1 cellular context compared by ENCODE assay signal in genomic region chr12:48957141-48958048, GRCh38.
TF ChIP-seq lines count a peak whose summit lies in the region.

Gene ARF3, minus strand, starts transcription at chr12:48957487. Its CDS starts 16,392 bp downstream, at chr12:48941095.

TF ChIP-seq in K562, 482 proteins besides CTCF, POLR2A, EP300 and RAD21 (continued from another document and continues in another):
- TF ChIP-seq E4F1 (CRISPR knock-in tag; IDR thresholded peaks at IDR 0.05; ENCODE audit: borderline replicate concordance) (no peak), DLX4 (CRISPR knock-in tag; IDR thresholded peaks at IDR 0.05) (no peak), YY1 (IDR thresholded peaks at IDR 0.05; ENCODE audit: borderline replicate concordance in 1 of 3, control insufficient read depth in 1 of 3, extremely low read depth in 1 of 3, insufficient read depth in 3 of 3, insufficient read length in 1 of 3, insufficient replicate concordance in 2 of 3, low read depth in 1 of 3, low read length in 2 of 3) (peak in 1 of 3 experiments; percentile 8), CCAR2 (IDR thresholded peaks at IDR 0.05; ENCODE audit: low read depth, low read length) (no peak), PCBP2 (IDR thresholded peaks at IDR 0.05; ENCODE audit: low read depth, low read length, poor library complexity, severe bottlenecking) (no peak), PHB (CRISPR knock-in tag; IDR thresholded peaks at IDR 0.05) (no peak), ZNF707 (CRISPR knock-in tag; conservative IDR thresholded peaks at IDR 0.05) (no peak), CHD7 (IDR thresholded peaks at IDR 0.05; ENCODE audit: low read depth, low read length) (no peak), ZBED1 (IDR thresholded peaks at IDR 0.05) (peak; percentile 66; the same call in 1 of the 2 replicates), ELF4 (CRISPR knock-in tag; IDR thresholded peaks at IDR 0.05) (no peak), HNRNPLL (IDR thresholded peaks at IDR 0.05; ENCODE audit: low read depth, low read length, poor library complexity, severe bottlenecking) (no peak), ZC3H8 (IDR thresholded peaks at IDR 0.05) (no peak), MBD1 (CRISPR knock-in tag; IDR thresholded peaks at IDR 0.05) (no peak), FOXM1 (IDR thresholded peaks at IDR 0.05; ENCODE audit: low read depth) (no peak), FOXM1 (CRISPR knock-in tag; IDR thresholded peaks at IDR 0.05; ENCODE audit: low read depth) (no peak), ZNF263 (CRISPR knock-in tag; IDR thresholded peaks at IDR 0.05; ENCODE audit: borderline replicate concordance) (no peak), SIN3A (IDR thresholded peaks at IDR 0.05; ENCODE audit: borderline replicate concordance in 2 of 2, control insufficient read depth in 1 of 2, low read depth in 2 of 2, low read length in 2 of 2) (peak; percentile 72 to 88), FOXJ2 (tag; IDR thresholded peaks at IDR 0.05) (no peak), PREB (CRISPR knock-in tag; IDR thresholded peaks at IDR 0.05) (no peak), CREB1 (IDR thresholded peaks at IDR 0.05) (no peak; the same call in 1 of the 2 replicates), CREB1 (CRISPR knock-in tag; IDR thresholded peaks at IDR 0.05) (no peak), ZNF354B (CRISPR knock-in tag; IDR thresholded peaks at IDR 0.05) (no peak), HOXB6 (CRISPR knock-in tag; IDR thresholded peaks at IDR 0.05; ENCODE audit: borderline replicate concordance) (no peak), MCM2 (IDR thresholded peaks at IDR 0.05; ENCODE audit: low read depth) (no peak), COPS2 (conservative IDR thresholded peaks at IDR 0.05) (no peak), HDAC1 (IDR thresholded peaks at IDR 0.05) (peak in 1 of 2 experiments; percentile 91; a peak in 2 of 4 replicates), XRCC4 (IDR thresholded peaks at IDR 0.05; ENCODE audit: extremely low read depth, insufficient read depth, insufficient read length) (no peak), CHCHD3 (CRISPR knock-in tag; IDR thresholded peaks at IDR 0.05) (no peak), MEF2D (tag; conservative IDR thresholded peaks at IDR 0.05; ENCODE audit: low read depth) (no peak), HES1 (IDR thresholded peaks at IDR 0.05; ENCODE audit: low read depth) (no peak), XRCC3 (IDR thresholded peaks at IDR 0.05) (no peak), DPF2 (IDR thresholded peaks at IDR 0.05) (no peak), HMGXB4 (CRISPR knock-in tag; IDR thresholded peaks at IDR 0.05) (no peak), ZMIZ1 (IDR thresholded peaks at IDR 0.05; ENCODE audit: low read depth in 2 of 2, low read length in 2 of 2) (no peak), SAFB (IDR thresholded peaks at IDR 0.05; ENCODE audit: borderline replicate concordance, low read depth, low read length) (no peak), ETS2 (tag; IDR thresholded peaks at IDR 0.05; ENCODE audit: borderline replicate concordance, poor library complexity, severe bottlenecking) (no peak)
